Comparison of ENCODE assay signal across 8 cellular contexts in the genomic region with DNA sequence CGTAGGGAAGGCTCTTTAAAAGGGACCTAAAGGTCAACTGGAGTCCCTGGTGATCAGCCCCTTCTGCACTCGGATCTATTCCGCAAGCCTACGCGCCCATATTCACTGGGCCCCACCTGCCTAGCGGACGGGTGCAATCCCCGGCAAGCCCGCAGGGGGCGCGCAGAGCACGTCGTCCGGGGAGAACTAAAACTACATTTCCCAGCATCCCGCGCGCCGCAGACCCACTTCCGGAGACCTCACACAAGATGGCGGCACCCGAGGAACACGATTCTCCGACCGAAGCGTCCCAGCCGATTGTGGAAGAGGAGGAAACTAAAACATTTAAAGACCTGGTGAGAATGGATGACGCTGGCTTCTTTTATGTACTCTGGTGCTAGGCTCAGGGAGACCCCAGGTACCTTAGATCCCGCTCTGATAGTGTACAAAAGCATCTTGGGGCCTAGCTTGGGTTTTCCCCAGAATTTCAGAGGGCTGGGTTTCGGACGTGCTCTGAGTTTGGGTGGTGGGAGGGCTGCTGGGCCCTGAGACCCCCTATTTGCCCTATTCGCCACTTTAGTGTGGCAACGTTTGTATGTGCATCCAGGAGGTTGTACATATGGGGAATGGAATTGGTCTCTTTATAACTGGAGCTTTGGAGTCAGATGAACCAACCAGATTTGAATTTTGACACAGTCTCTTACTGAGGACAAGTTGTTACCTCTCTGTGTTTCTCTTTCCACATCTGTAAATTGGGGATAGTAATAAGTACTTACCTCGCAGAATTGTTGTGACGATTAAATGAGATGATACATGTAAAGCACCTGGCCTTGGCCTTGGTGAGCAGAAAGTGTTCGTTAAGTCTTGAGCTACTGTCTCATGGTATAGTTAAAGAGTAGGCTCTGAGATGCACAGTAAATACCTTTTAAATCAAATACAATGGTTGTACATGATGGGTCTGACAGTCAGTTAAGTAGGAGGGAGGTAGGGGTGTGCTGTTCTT. TPM values are rescaled to one million over a fixed set of nuclear protein-coding genes. Genes with fewer than 3 reads are reported as not detected.
DNase-seq lines count a peak whose midpoint lies in the region; ATAC-seq, FAIRE-seq and TF ChIP-seq lines count a peak whose summit lies in the region.

A gene (plus strand): TSS at position 227 of the 982 bp plus-strand sequence. CDS start 22 bp downstream, at position 249.

- H3K4me1 ChIP-seq in ACC112 (ENCODE audit: control insufficient read depth, insufficient read depth, low read length, unreplicated experiment), result peaks cover 32% of the 10 kb centered on the region

- H2AFZ ChIP-seq in ACC112 (ENCODE audit: low read length, unreplicated experiment), result peak within 1 kb of the TSS; percentile 82

- FAIRE-seq in bronchial epithelial cell (lab: Jason Lieb, UNC), result no peak

- H3K27me3 ChIP-seq in ACC112 (ENCODE audit: insufficient read depth, low read length), result no peaks in the 10 kb centered on the region
- no peaks in the 10 kb centered on the region for H3K27me3 ChIP-seq in WERI-Rb-1 (ENCODE audit: insufficient read depth, low read depth, severe bottlenecking)
- no peaks in the 10 kb centered on the region for H3K27me3 ChIP-seq in bronchial epithelial cell (ENCODE audit: control insufficient read depth, insufficient read depth, low read length)

- ATAC-seq in GM18858 (IDR thresholded peaks at IDR 0.05; ENCODE audit: unreplicated experiment) (peak; percentile 62), HG03095 (IDR thresholded peaks at IDR 0.05; ENCODE audit: unreplicated experiment) (peak; percentile 73)

- H3K79me2 ChIP-seq in ACC112 (ENCODE audit: control insufficient read depth, insufficient read depth, low read length, unreplicated experiment), result peaks cover 50% of the 10 kb centered on the region

- peak; percentile 85 for TF ChIP-seq CTCF in WERI-Rb-1 (IDR thresholded peaks at IDR 0.05; ENCODE audit: low read depth, low read length)
- TF ChIP-seq CTCF in bronchial epithelial cell (IDR thresholded peaks at IDR 0.05; ENCODE audit: insufficient read depth, low read length, severe bottlenecking), result peak; percentile 96

- DNase-seq in NCI-H2196 treated with DMSO at 0.1 percent for 48 hours (lab: John Stamatoyannopoulos, UW; ENCODE audit: unreplicated experiment) (peak; percentile 58), WERI-Rb-1 (peak; percentile 95), bronchial epithelial cell (ENCODE audit: low read depth) (peak; percentile 85), iPS-NIHi7 (ENCODE audit: extremely low spot score) (peak; percentile 95), smooth muscle cell of the brain vasculature (ENCODE audit: low read depth, low spot score) (peak; percentile 73)

- H3K36me3 ChIP-seq in ACC112 (ENCODE audit: insufficient read depth, low read length), result peaks cover 20% of the 10 kb centered on the region
- H3K36me3 ChIP-seq in WERI-Rb-1, result peaks cover 14% of the 10 kb centered on the region
- peaks cover 1% of the 10 kb centered on the region for H3K36me3 ChIP-seq in bronchial epithelial cell (ENCODE audit: control insufficient read depth, insufficient read depth, low read length)

- H3K4me3 ChIP-seq in ACC112 (ENCODE audit: low read depth, low read length) (peak within 1 kb of the TSS; percentile 98), WERI-Rb-1 (ENCODE audit: low read depth, low read length) (peak within 1 kb of the TSS; percentile 91), bronchial epithelial cell (ENCODE audit: low read depth, low read length) (peak within 1 kb of the TSS; percentile 63)

- peak within 1 kb of the TSS; percentile 75 for H3K27ac ChIP-seq in ACC112 (ENCODE audit: low read depth, low read length)
- peak within 1 kb of the TSS; percentile 58 for H3K27ac ChIP-seq in WERI-Rb-1

- H3K9me3 ChIP-seq in WERI-Rb-1 (ENCODE audit: severe bottlenecking), result no peaks in the 10 kb centered on the region

RNA-seq across cellular contexts. Expression of the gene that starts here (rescaled TPM):
- 42.2 and 56.9 TPM in 2 replicates for total RNA-seq in bronchial epithelial cell

Comparison
In these comparisons a context has a peak if more than half of its experiments do, and no peak if none do; other contexts are left out.
1. Peak in every context shown above with its lines: DNase-seq, ATAC-seq, H3K4me3 ChIP-seq and H3K27ac ChIP-seq.